In genomic region chr7:45937862-45938261, GRCh38 we compare ENCODE assay signal across 30 cellular contexts. TPM values are rescaled to one million over a fixed set of nuclear protein-coding genes. Genes with fewer than 3 reads are reported as not detected.
"Had no signal": no experiment of that assay in that cellular context is flagged by ENCODE, and none has a peak within 500 bp of the region (broad histone marks: within the 10 kb centered on the region; RNA-seq: fewer than 3 reads in every experiment).

No MANE protein-coding gene starts in this region.

- H3K36me3 ChIP-seq: gastrocnemius medialis, prostate gland, right atrium auricular region, sigmoid colon, stomach, thyroid gland had no signal

- H3K4me1 Mint-ChIP-seq: neural crest cell had no signal

- H3K36me3 Mint-ChIP-seq: memory B cell; mesothelial cell of epicardium; stimulated activated effector memory CD8-positive, alpha-beta T cell treated with anti-CD3 and anti-CD28 coated beads, Interleukin-12 subunit alpha, Interleukin-12 subunit beta, amount 100 ng/mL, for 72 hours; type B pancreatic cell had no signal

- H3K27ac ChIP-seq: dorsolateral prefrontal cortex, epithelial cell of prostate, gastrocnemius medialis, prostate gland, right atrium auricular region, sigmoid colon, stomach, thyroid gland had no signal

- H3K4me3 ChIP-seq: dorsolateral prefrontal cortex, gastrocnemius medialis, lung, mucosa of descending colon, prostate gland, right atrium auricular region, sigmoid colon, stomach, thyroid gland had no signal

- H3K4me1 ChIP-seq: gastrocnemius medialis, prostate gland, right atrium auricular region, sigmoid colon, stomach, thyroid gland had no signal

- DNase-seq: dorsolateral prefrontal cortex; effector CD8-positive, alpha-beta T cell; endodermal cell; gastrocnemius medialis; head of caudate nucleus; mucosa of descending colon; naive B cell; sigmoid colon; stimulated activated CD4-positive, alpha-beta T cell treated with anti-CD3 and anti-CD28 coated beads, Interleukin-2, amount 100 ng/mL, for 24 hours; stimulated activated CD4-positive, alpha-beta T cell treated with anti-CD3 and anti-CD28 coated beads, Interleukin-4, amount 100 ng/mL, for 24 hours; stimulated activated naive CD4-positive, alpha-beta T cell treated with Interleukin-2 at 50 U/mL for 16 hours; stomach; thyroid gland had no signal

- FAIRE-seq: keratinocyte had no signal

- H3K4me3 Mint-ChIP-seq: endodermal cell; memory B cell; mesothelial cell of epicardium; natural killer cell treated with Interleukin-12 subunit alpha and Interleukin-12 subunit beta and Interleukin-15 and Interleukin-18, amount 100 ng/mL, for 72 hours; neural crest cell; stimulated activated effector memory CD8-positive, alpha-beta T cell treated with anti-CD3 and anti-CD28 coated beads, Interleukin-12 subunit alpha, Interleukin-12 subunit beta, amount 100 ng/mL, for 72 hours; type B pancreatic cell had no signal

- H3K27me3 Mint-ChIP-seq: type B pancreatic cell had no signal

- H3K27me3 ChIP-seq: gastrocnemius medialis, right atrium auricular region, stomach, thyroid gland had no signal

- ATAC-seq: esophagus mucosa; gastrocnemius medialis; left lobe of liver; mucosa of descending colon; natural killer cell treated with Interleukin-12 subunit alpha and Interleukin-12 subunit beta and Interleukin-15 and Interleukin-18, amount 100 ng/mL, for 72 hours; stimulated activated effector memory CD8-positive, alpha-beta T cell treated with anti-CD3 and anti-CD28 coated beads, Interleukin-12 subunit alpha, Interleukin-12 subunit beta, amount 100 ng/mL, for 72 hours had no signal

- H3K9me3 ChIP-seq: gastrocnemius medialis, mucosa of descending colon, prostate gland, right atrium auricular region, sigmoid colon, stomach, thyroid gland had no signal

- H3K27ac Mint-ChIP-seq: endodermal cell; memory B cell; mesothelial cell of epicardium; naive B cell; natural killer cell treated with Interleukin-12 subunit alpha and Interleukin-12 subunit beta and Interleukin-15 and Interleukin-18, amount 100 ng/mL, for 72 hours; stimulated activated effector memory CD8-positive, alpha-beta T cell treated with anti-CD3 and anti-CD28 coated beads, Interleukin-12 subunit alpha, Interleukin-12 subunit beta, amount 100 ng/mL, for 72 hours; type B pancreatic cell had no signal

RNA-seq across cellular contexts. Expression of gene IGFBP1, which starts 49.6 kb away (rescaled TPM):
- total RNA-seq: endodermal cell; esophagus mucosa; glomerular endothelial cell; lung; mesothelial cell of epicardium; mucosa of descending colon; natural killer cell treated with Interleukin-12 subunit alpha and Interleukin-12 subunit beta and Interleukin-15 and Interleukin-18, amount 100 ng/mL, for 72 hours; neural crest cell; prostate gland; sigmoid colon; skeletal muscle tissue; subcutaneous adipose tissue; thyroid gland; urinary bladder had no signal
- polyA plus RNA-seq: keratinocyte, sigmoid colon, stomach had no signal
